In genomic region chr6:4021133-4021861, GRCh38 we compare ENCODE assay signal across 1 cellular context.
TF ChIP-seq lines count a peak whose summit lies in the region.

No MANE protein-coding gene starts in this region.

TF ChIP-seq in HepG2, 621 proteins besides CTCF, POLR2A, EP300 and RAD21 (continued from another document and continues in another):
- 0 out of 2 replicates have a peak, but pooled peaks have one; percentile 60 for TF ChIP-seq POLR2AphosphoS2 (IDR thresholded peaks at IDR 0.05; ENCODE audit: low read depth, low read length)
- TF ChIP-seq, protein P1, sequence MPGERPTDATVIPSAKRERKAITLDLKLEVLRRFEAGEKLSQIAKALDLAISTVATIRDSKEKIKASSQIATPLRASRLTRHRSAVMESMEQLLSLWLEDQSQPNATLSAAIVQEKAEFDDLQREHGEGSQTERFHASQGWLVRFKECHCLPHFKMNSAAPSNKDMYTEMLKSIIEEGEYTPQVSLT (CRISPR knock-in tag; IDR thresholded peaks at IDR 0.05; ENCODE audit: borderline replicate concordance, low read depth), result no peak
- TF ChIP-seq THAP7 (CRISPR knock-in tag; IDR thresholded peaks at IDR 0.05), result peak; percentile 94
- peak; percentile 23; the same call in 1 of the 2 replicates for TF ChIP-seq SOX13 (IDR thresholded peaks at IDR 0.05)
- TF ChIP-seq SOX13 (CRISPR knock-in tag; conservative IDR thresholded peaks at IDR 0.05 in 1 of 2, IDR thresholded peaks at IDR 0.05 in 1 of 2), result peak in 1 of 2 experiments; percentile 49; a peak in 1 of 4 replicates
- TF ChIP-seq KAT8 (CRISPR knock-in tag; IDR thresholded peaks at IDR 0.05), result peak; percentile 97
- peak; percentile 99 for TF ChIP-seq GMEB1 (CRISPR knock-in tag; IDR thresholded peaks at IDR 0.05; ENCODE audit: borderline replicate concordance)
- TF ChIP-seq ZNF10 (CRISPR knock-in tag; IDR thresholded peaks at IDR 0.05; ENCODE audit: borderline replicate concordance, low read depth), result no peak
- TF ChIP-seq, protein P2, sequence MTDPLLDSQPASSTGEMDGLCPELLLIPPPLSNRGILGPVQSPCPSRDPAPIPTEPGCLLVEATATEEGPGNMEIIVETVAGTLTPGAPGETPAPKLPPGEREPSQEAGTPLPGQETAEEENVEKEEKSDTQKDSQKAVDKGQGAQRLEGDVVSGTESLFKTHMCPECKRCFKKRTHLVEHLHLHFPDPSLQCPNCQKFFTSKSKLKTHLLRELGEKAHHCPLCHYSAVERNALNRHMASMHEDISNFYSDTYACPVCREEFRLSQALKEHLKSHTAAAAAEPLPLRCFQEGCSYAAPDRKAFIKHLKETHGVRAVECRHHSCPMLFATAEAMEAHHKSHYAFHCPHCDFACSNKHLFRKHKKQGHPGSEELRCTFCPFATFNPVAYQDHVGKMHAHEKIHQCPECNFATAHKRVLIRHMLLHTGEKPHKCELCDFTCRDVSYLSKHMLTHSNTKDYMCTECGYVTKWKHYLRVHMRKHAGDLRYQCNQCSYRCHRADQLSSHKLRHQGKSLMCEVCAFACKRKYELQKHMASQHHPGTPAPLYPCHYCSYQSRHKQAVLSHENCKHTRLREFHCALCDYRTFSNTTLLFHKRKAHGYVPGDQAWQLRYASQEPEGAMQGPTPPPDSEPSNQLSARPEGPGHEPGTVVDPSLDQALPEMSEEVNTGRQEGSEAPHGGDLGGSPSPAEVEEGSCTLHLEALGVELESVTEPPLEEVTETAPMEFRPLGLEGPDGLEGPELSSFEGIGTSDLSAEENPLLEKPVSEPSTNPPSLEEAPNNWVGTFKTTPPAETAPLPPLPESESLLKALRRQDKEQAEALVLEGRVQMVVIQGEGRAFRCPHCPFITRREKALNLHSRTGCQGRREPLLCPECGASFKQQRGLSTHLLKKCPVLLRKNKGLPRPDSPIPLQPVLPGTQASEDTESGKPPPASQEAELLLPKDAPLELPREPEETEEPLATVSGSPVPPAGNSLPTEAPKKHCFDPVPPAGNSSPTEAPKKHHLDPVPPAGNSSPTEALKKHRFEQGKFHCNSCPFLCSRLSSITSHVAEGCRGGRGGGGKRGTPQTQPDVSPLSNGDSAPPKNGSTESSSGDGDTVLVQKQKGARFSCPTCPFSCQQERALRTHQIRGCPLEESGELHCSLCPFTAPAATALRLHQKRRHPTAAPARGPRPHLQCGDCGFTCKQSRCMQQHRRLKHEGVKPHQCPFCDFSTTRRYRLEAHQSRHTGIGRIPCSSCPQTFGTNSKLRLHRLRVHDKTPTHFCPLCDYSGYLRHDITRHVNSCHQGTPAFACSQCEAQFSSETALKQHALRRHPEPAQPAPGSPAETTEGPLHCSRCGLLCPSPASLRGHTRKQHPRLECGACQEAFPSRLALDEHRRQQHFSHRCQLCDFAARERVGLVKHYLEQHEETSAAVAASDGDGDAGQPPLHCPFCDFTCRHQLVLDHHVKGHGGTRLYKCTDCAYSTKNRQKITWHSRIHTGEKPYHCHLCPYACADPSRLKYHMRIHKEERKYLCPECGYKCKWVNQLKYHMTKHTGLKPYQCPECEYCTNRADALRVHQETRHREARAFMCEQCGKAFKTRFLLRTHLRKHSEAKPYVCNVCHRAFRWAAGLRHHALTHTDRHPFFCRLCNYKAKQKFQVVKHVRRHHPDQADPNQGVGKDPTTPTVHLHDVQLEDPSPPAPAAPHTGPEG (CRISPR knock-in tag; IDR thresholded peaks at IDR 0.05), result peak; percentile 86
- peak; percentile 88 for TF ChIP-seq MXD4 (CRISPR knock-in tag; IDR thresholded peaks at IDR 0.05)
- no peak for TF ChIP-seq HNF4G (IDR thresholded peaks at IDR 0.05; ENCODE audit: borderline replicate concordance, low read depth, low read length)
- TF ChIP-seq HNF4G (CRISPR knock-in tag; IDR thresholded peaks at IDR 0.05; ENCODE audit: borderline replicate concordance, low read depth), result peak; percentile 62; the same call in 1 of the 2 replicates
- peak; percentile 71; the same call in 1 of the 2 replicates for TF ChIP-seq TOE1 (CRISPR knock-in tag; IDR thresholded peaks at IDR 0.05)
- TF ChIP-seq, protein P3, sequence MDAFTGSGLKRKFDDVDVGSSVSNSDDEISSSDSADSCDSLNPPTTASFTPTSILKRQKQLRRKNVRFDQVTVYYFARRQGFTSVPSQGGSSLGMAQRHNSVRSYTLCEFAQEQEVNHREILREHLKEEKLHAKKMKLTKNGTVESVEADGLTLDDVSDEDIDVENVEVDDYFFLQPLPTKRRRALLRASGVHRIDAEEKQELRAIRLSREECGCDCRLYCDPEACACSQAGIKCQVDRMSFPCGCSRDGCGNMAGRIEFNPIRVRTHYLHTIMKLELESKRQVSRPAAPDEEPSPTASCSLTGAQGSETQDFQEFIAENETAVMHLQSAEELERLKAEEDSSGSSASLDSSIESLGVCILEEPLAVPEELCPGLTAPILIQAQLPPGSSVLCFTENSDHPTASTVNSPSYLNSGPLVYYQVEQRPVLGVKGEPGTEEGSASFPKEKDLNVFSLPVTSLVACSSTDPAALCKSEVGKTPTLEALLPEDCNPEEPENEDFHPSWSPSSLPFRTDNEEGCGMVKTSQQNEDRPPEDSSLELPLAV (CRISPR knock-in tag; conservative IDR thresholded peaks at IDR 0.05; ENCODE audit: low read depth), result 0 out of 2 replicates have a peak, but pooled peaks have one; percentile 22
- TF ChIP-seq, protein P4, sequence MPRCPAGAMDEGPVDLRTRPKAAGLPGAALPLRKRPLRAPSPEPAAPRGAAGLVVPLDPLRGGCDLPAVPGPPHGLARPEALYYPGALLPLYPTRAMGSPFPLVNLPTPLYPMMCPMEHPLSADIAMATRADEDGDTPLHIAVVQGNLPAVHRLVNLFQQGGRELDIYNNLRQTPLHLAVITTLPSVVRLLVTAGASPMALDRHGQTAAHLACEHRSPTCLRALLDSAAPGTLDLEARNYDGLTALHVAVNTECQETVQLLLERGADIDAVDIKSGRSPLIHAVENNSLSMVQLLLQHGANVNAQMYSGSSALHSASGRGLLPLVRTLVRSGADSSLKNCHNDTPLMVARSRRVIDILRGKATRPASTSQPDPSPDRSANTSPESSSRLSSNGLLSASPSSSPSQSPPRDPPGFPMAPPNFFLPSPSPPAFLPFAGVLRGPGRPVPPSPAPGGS (CRISPR knock-in tag; IDR thresholded peaks at IDR 0.05), result peak; percentile 63; the same call in 1 of the 2 replicates
- TF ChIP-seq ZNF558 (CRISPR knock-in tag; IDR thresholded peaks at IDR 0.05; ENCODE audit: borderline replicate concordance), result peak; percentile 94; the same call in 1 of the 2 replicates
- TF ChIP-seq ZNF224 (CRISPR knock-in tag; IDR thresholded peaks at IDR 0.05), result peak; percentile 78
- TF ChIP-seq, protein P5, sequence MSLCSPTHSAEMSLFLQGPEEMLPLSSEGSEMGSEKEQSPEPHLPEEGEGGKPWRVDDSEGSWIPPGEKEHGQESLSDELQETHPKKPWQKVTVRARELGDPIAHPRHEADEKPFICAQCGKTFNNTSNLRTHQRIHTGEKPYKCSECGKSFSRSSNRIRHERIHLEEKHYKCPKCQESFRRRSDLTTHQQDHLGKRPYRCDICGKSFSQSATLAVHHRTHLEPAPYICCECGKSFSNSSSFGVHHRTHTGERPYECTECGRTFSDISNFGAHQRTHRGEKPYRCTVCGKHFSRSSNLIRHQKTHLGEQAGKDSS (CRISPR knock-in tag; IDR thresholded peaks at IDR 0.05; ENCODE audit: borderline replicate concordance, low read depth), result 0 out of 2 replicates have a peak, but pooled peaks have one; percentile 24
- peak; percentile 98 for TF ChIP-seq ZFX (CRISPR knock-in tag; IDR thresholded peaks at IDR 0.05; ENCODE audit: low read depth)
- TF ChIP-seq, protein P6, sequence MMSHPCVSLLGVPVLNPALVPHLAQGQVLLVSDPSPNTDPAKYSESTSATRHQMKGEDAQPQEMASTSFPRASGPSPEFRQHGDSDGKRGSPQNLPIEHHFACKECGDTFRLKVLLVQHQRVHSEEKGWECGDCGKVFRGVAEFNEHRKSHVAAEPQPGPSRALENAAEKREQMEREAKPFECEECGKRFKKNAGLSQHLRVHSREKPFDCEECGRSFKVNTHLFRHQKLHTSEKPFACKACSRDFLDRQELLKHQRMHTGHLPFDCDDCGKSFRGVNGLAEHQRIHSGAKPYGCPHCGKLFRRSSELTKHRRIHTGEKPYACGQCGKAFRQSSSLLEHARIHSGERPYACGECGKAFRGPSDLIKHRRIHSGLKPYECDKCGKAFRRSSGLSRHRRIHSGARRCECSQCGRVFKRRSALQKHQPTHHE (CRISPR knock-in tag; IDR thresholded peaks at IDR 0.05; ENCODE audit: borderline replicate concordance), result peak; percentile 63; the same call in 1 of the 2 replicates
- 0 out of 2 replicates have a peak, but pooled peaks have one; percentile 63 for TF ChIP-seq ZBTB20 (CRISPR knock-in tag; IDR thresholded peaks at IDR 0.05; ENCODE audit: borderline replicate concordance, low read depth)
- no peak for TF ChIP-seq ZNF703 (CRISPR knock-in tag; IDR thresholded peaks at IDR 0.05; ENCODE audit: borderline replicate concordance)
- peak; percentile 58; the same call in 1 of the 2 replicates for TF ChIP-seq ZNF816 (CRISPR knock-in tag; IDR thresholded peaks at IDR 0.05; ENCODE audit: borderline replicate concordance)
- TF ChIP-seq JDP2 (CRISPR knock-in tag; IDR thresholded peaks at IDR 0.05; ENCODE audit: borderline replicate concordance), result peak; percentile 36; the same call in 1 of the 2 replicates
- TF ChIP-seq, protein P7, sequence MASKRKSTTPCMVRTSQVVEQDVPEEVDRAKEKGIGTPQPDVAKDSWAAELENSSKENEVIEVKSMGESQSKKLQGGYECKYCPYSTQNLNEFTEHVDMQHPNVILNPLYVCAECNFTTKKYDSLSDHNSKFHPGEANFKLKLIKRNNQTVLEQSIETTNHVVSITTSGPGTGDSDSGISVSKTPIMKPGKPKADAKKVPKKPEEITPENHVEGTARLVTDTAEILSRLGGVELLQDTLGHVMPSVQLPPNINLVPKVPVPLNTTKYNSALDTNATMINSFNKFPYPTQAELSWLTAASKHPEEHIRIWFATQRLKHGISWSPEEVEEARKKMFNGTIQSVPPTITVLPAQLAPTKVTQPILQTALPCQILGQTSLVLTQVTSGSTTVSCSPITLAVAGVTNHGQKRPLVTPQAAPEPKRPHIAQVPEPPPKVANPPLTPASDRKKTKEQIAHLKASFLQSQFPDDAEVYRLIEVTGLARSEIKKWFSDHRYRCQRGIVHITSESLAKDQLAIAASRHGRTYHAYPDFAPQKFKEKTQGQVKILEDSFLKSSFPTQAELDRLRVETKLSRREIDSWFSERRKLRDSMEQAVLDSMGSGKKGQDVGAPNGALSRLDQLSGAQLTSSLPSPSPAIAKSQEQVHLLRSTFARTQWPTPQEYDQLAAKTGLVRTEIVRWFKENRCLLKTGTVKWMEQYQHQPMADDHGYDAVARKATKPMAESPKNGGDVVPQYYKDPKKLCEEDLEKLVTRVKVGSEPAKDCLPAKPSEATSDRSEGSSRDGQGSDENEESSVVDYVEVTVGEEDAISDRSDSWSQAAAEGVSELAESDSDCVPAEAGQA (IDR thresholded peaks at IDR 0.05; ENCODE audit: low read depth), result peak; percentile 86
- TF ChIP-seq, protein P7 (CRISPR knock-in tag; IDR thresholded peaks at IDR 0.05; ENCODE audit: borderline replicate concordance), result peak; percentile 96; the same call in 1 of the 2 replicates
- TF ChIP-seq RXRA (CRISPR knock-in tag; IDR thresholded peaks at IDR 0.05), result peak; percentile 41
- TF ChIP-seq, protein P8, sequence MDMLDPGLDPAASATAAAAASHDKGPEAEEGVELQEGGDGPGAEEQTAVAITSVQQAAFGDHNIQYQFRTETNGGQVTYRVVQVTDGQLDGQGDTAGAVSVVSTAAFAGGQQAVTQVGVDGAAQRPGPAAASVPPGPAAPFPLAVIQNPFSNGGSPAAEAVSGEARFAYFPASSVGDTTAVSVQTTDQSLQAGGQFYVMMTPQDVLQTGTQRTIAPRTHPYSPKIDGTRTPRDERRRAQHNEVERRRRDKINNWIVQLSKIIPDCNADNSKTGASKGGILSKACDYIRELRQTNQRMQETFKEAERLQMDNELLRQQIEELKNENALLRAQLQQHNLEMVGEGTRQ (IDR thresholded peaks at IDR 0.05; ENCODE audit: low read depth, low read length), result no peak
- TF ChIP-seq, protein P8 (CRISPR knock-in tag; IDR thresholded peaks at IDR 0.05; ENCODE audit: borderline replicate concordance), result no peak
- no peak; the same call in 1 of the 2 replicates for TF ChIP-seq RFX5 (IDR thresholded peaks at IDR 0.05; ENCODE audit: low read depth, low read length)
- no peak for TF ChIP-seq ZKSCAN5 (CRISPR knock-in tag; IDR thresholded peaks at IDR 0.05)
